Comparison of ENCODE assay signal across 29 cellular contexts in the genomic region with DNA sequence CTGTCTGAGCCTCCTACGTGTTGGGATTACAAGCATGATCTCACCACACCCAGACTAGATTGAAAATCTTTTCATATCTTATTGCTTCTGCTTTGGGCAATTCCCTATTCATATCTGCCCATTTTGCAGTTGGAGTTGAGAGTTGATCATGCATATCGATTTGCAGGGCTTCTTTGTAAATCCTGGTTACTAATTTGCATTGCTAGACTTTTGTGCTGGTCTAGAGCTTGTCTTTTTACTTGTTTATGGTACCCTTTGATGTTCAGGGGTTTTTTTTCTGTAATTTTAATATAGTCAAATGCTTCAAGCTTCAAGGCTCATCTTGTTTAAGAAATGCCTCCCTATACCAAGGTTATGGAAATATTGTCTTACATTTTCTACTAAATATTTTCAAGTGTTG.
"Had no signal": no experiment of that assay in that cellular context is flagged by ENCODE, and none has a peak within 500 bp of the region (broad histone marks: within the 10 kb centered on the region; RNA-seq: fewer than 3 reads in every experiment).

No MANE protein-coding gene starts in this region.

- H3K27me3 Mint-ChIP-seq: activated CD8-positive, alpha-beta T cell treated with anti-CD3 and anti-CD28 coated beads for 36 hours; activated naive CD4-positive, alpha-beta T cell treated with anti-CD3 and anti-CD28 coated beads, Interleukin-2, amount 50 U/mL, for 24 hours; activated naive CD8-positive, alpha-beta T cell treated with anti-CD3 and anti-CD28 coated beads for 36 hours; activated naive CD8-positive, alpha-beta T cell treated with anti-CD3 and anti-CD28 coated beads, Interleukin-2, amount 50 U/mL, for 24 hours; effector memory CD8-positive, alpha-beta T cell had no signal

- H3K4me3 Mint-ChIP-seq: activated CD8-positive, alpha-beta T cell treated with anti-CD3 and anti-CD28 coated beads for 36 hours; activated naive CD4-positive, alpha-beta T cell treated with anti-CD3 and anti-CD28 coated beads for 36 hours; activated naive CD4-positive, alpha-beta T cell treated with anti-CD3 and anti-CD28 coated beads, Interleukin-2, amount 50 U/mL, for 24 hours; activated naive CD8-positive, alpha-beta T cell treated with anti-CD3 and anti-CD28 coated beads for 36 hours; activated naive CD8-positive, alpha-beta T cell treated with anti-CD3 and anti-CD28 coated beads, Interleukin-2, amount 50 U/mL, for 24 hours; activated T-helper 1 cell treated with anti-CD3 and anti-CD28 coated beads, Interleukin-12 subunit alpha, Interleukin-12 subunit beta, Interleukin-2, Interleukin-4 antibody, amounts not matched to agents 30 ng/mL and 10 ng/mL and 1 ng/mL, durations not matched to agents 14 hours and 24 hours and 36 hours; effector memory CD8-positive, alpha-beta T cell; WTC11 had no signal

- H3K27ac Mint-ChIP-seq: activated CD8-positive, alpha-beta T cell treated with anti-CD3 and anti-CD28 coated beads for 36 hours; activated naive CD4-positive, alpha-beta T cell treated with anti-CD3 and anti-CD28 coated beads for 36 hours; activated naive CD4-positive, alpha-beta T cell treated with anti-CD3 and anti-CD28 coated beads, Interleukin-2, amount 50 U/mL, for 24 hours; activated naive CD8-positive, alpha-beta T cell treated with anti-CD3 and anti-CD28 coated beads for 36 hours; activated naive CD8-positive, alpha-beta T cell treated with anti-CD3 and anti-CD28 coated beads, Interleukin-2, amount 50 U/mL, for 24 hours; activated T-helper 1 cell treated with anti-CD3 and anti-CD28 coated beads, Interleukin-12 subunit alpha, Interleukin-12 subunit beta, Interleukin-2, Interleukin-4 antibody, amounts not matched to agents 30 ng/mL and 10 ng/mL and 1 ng/mL, durations not matched to agents 14 hours and 24 hours and 36 hours; activated T-helper 2 cell treated with anti-CD3 and anti-CD28 coated beads, Interferon-gamma antibody, Interleukin-2, Interleukin-4, amounts not matched to agents 10 μg/mL and 5 μg/mL and 100 μg/mL, durations not matched to agents 14 hours and 24 hours and 36 hours; effector memory CD8-positive, alpha-beta T cell; WTC11 had no signal

- ATAC-seq: activated CD4-positive, CD25-positive, alpha-beta regulatory T cell treated with anti-CD3 and anti-CD28 coated beads, Interleukin-2, amount 50 U/mL, for 24 hours; activated CD8-positive, alpha-beta T cell treated with anti-CD3 and anti-CD28 coated beads for 36 hours; activated naive CD8-positive, alpha-beta T cell treated with anti-CD3 and anti-CD28 coated beads, Interleukin-2, amount 50 U/mL, for 24 hours; body of pancreas; effector memory CD8-positive, alpha-beta T cell; gastroesophageal sphincter; WTC11 had no signal

- H3K9me3 ChIP-seq: adrenal gland, body of pancreas, esophagus squamous epithelium, gastroesophageal sphincter had no signal

- DNase-seq: activated CD4-positive, alpha-beta T cell treated with anti-CD3 and anti-CD28 coated beads for 48 hours; activated CD4-positive, alpha-beta T cell treated with anti-CD3 and anti-CD28 coated beads, Interleukin-2, amount 50 U/mL, for 1 hour; activated CD4-positive, alpha-beta T cell treated with anti-CD3 and anti-CD28 coated beads, Interleukin-2, amount 50 U/mL, for 48 hours; activated CD8-positive, alpha-beta memory T cell treated with anti-CD3 and anti-CD28 coated beads for 24 hours; activated CD8-positive, alpha-beta T cell treated with anti-CD3 and anti-CD28 coated beads for 36 hours; activated effector memory CD4-positive, alpha-beta T cell treated with anti-CD3 and anti-CD28 coated beads, Interleukin-2, amount 50 U/mL, for 16 hours; activated naive CD4-positive, alpha-beta T cell treated with anti-CD3 and anti-CD28 coated beads for 36 hours; activated naive CD8-positive, alpha-beta T cell treated with anti-CD3 and anti-CD28 coated beads for 36 hours; activated naive CD8-positive, alpha-beta T cell treated with anti-CD3 and anti-CD28 coated beads, Interleukin-2, amount 50 U/mL, for 24 hours; activated T-cell treated with anti-CD3 and anti-CD28 coated beads, Interleukin-2, amount 50 U/mL, for 48 hours; adrenal gland; amygdala; aorta; body of pancreas; caudate nucleus; cortex of kidney; dermis blood vessel endothelial cell; effector CD4-positive, alpha-beta T cell; effector memory CD8-positive, alpha-beta T cell; esophagus squamous epithelium; foreskin melanocyte; T-helper 1 cell; T-helper 2 cell had no signal

- H3K36me3 Mint-ChIP-seq: activated naive CD4-positive, alpha-beta T cell treated with anti-CD3 and anti-CD28 coated beads, Interleukin-2, amount 50 U/mL, for 24 hours; activated naive CD8-positive, alpha-beta T cell treated with anti-CD3 and anti-CD28 coated beads for 36 hours; WTC11 had no signal

- H3K9me3 Mint-ChIP-seq: activated naive CD4-positive, alpha-beta T cell treated with anti-CD3 and anti-CD28 coated beads for 36 hours; activated naive CD4-positive, alpha-beta T cell treated with anti-CD3 and anti-CD28 coated beads, Interleukin-2, amount 50 U/mL, for 24 hours; activated naive CD8-positive, alpha-beta T cell treated with anti-CD3 and anti-CD28 coated beads, Interleukin-2, amount 50 U/mL, for 24 hours; activated T-helper 1 cell treated with anti-CD3 and anti-CD28 coated beads, Interleukin-12 subunit alpha, Interleukin-12 subunit beta, Interleukin-2, Interleukin-4 antibody, amounts not matched to agents 30 ng/mL and 10 ng/mL and 1 ng/mL, durations not matched to agents 14 hours and 24 hours and 36 hours; activated T-helper 2 cell treated with anti-CD3 and anti-CD28 coated beads, Interferon-gamma antibody, Interleukin-2, Interleukin-4, amounts not matched to agents 10 μg/mL and 5 μg/mL and 100 μg/mL, durations not matched to agents 14 hours and 24 hours and 36 hours; effector memory CD8-positive, alpha-beta T cell had no signal
